7 cellular contexts compared by ENCODE assay signal in genomic region chr1:225834417-225835329, GRCh38. TPM values are rescaled to one million over a fixed set of nuclear protein-coding genes. Genes with fewer than 3 reads are reported as not detected.
DNase-seq lines count a peak whose midpoint lies in the region; ATAC-seq, FAIRE-seq and TF ChIP-seq lines count a peak whose summit lies in the region.
"Had no signal": no experiment of that assay in that cellular context is flagged by ENCODE, and none has a peak within 500 bp of the region (broad histone marks: within the 10 kb centered on the region; RNA-seq: fewer than 3 reads in every experiment).

No MANE protein-coding gene starts in this region.

- DNase-seq in AG09309 (ENCODE audit: low read depth) (peak; percentile 55), NCI-H446 treated with DMSO at 0.1 percent for 48 hours (lab: John Stamatoyannopoulos, UW) (peak; percentile 100), kidney (peak; percentile 80), cerebellar nuclear complex (lab: John Stamatoyannopoulos, UW) (no peak)
- DNase-seq: NCI-H187 had no signal

- H3K36me3 ChIP-seq in kidney (ENCODE audit: control insufficient read depth in 1 of 2, insufficient read depth in 2 of 2, low read length in 2 of 2), result peaks cover 13 to 40% of the 10 kb centered on the region in 2 donors

- H3K9me3 ChIP-seq in kidney (ENCODE audit: control insufficient read depth in 1 of 2, low read length in 2 of 2), result no peaks in the 10 kb centered on the region

- H3K27ac ChIP-seq in kidney (ENCODE audit: low read depth in 2 of 2, low read length in 2 of 2), result no peak overlapping the region

- no peak overlapping the region for H3K9ac ChIP-seq in kidney (ENCODE audit: low read length in 2 of 2)

- no peak overlapping the region for H3K4me3 ChIP-seq in AG09309 (ENCODE audit: control insufficient read depth, low read depth, low read length)
- no peak overlapping the region for H3K4me3 ChIP-seq in kidney (ENCODE audit: low read length in 2 of 2)

- no peak for FAIRE-seq in kidney (lab: Jason Lieb, UNC)

- H3K4me1 ChIP-seq in kidney (ENCODE audit: control insufficient read depth in 1 of 2, insufficient read depth in 1 of 2, low read depth in 1 of 2, low read length in 2 of 2), result no peaks in the 10 kb centered on the region

- no peak for ATAC-seq in HG03520 (IDR thresholded peaks at IDR 0.05; ENCODE audit: unreplicated experiment)
- ATAC-seq in HG03139 (IDR thresholded peaks at IDR 0.05; ENCODE audit: unreplicated experiment), result no peak

- intact Hi-C loops in kidney (cut with DNase I), result no loop called here

- no peak for TF ChIP-seq CTCF in AG09309 (IDR thresholded peaks at IDR 0.05; ENCODE audit: control insufficient read depth, insufficient read depth, low read depth, low read length, missing control alignments)
- no peak for TF ChIP-seq CTCF in kidney (IDR thresholded peaks at IDR 0.05; ENCODE audit: borderline replicate concordance, extremely low read depth, insufficient read depth)

RNA-seq across cellular contexts. Expression of gene EPHX1, which starts 24.7 kb away (rescaled TPM):
- total RNA-seq in kidney, result 78.6 TPM
- 178 TPM for polyA plus RNA-seq in kidney (ENCODE audit: insufficient read depth, low read depth, low replicate concordance)

RNA-seq across cellular contexts. Expression of gene TMEM63A, which starts 47.5 kb away (rescaled TPM):
- 159 TPM for total RNA-seq in kidney
- polyA plus RNA-seq in kidney (ENCODE audit: insufficient read depth, low read depth, low replicate concordance), result 25.5 TPM

RNA-seq across cellular contexts. Expression of gene LEFTY1, which starts 54.3 kb away (rescaled TPM):
- 8.6 TPM for total RNA-seq in kidney
- polyA plus RNA-seq in kidney (ENCODE audit: insufficient read depth, low read depth, low replicate concordance), result 0.41 TPM

RNA-seq across cellular contexts. Expression of gene SRP9, which starts 57.0 kb away (rescaled TPM):
- total RNA-seq in kidney, result 199 TPM
- 307 TPM for polyA plus RNA-seq in kidney (ENCODE audit: insufficient read depth, low read depth, low replicate concordance)

Comparison
In these comparisons a context has a peak if more than half of its experiments do, and no peak if none do; other contexts are left out.
1. DNase-seq: peak in AG09309 (single experiment), NCI-H446 treated with DMSO at 0.1 percent for 48 hours (single experiment) and kidney (single experiment); none in cerebellar nuclear complex (0 of 2).